8 cellular contexts compared by ENCODE assay signal in the genomic region with DNA sequence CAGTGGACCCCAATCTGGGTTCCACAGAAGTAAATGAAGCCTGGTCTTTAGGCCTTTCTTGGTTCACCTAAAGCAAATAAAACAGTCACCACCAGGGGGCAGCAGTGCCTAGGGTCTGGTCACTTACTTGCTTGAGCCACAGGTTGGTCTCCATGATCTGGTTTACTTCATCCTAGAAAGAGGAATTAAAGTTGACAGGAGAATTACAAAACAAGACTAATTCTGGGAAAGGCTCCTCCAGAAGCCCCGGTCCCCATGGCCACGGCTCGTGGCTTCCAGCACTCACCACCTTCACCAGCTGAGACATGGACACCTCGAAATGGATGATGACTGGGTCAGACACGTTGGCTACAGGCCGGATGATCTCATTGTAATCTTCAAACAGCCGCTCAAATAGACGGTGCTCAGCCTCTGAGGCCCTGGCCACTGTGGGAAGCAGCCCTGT. TPM values are rescaled to one million over a fixed set of nuclear protein-coding genes. Genes with fewer than 3 reads are reported as not detected.
DNase-seq lines count a peak whose midpoint lies in the region; ATAC-seq, FAIRE-seq and TF ChIP-seq lines count a peak whose summit lies in the region.

No MANE protein-coding gene starts in this region.

- H3K4ac ChIP-seq in H1 (replicated peaks; ENCODE audit: insufficient read length, low read depth, low read length) (no peak overlapping the region), mesendoderm (ENCODE audit: low read depth, low read length) (no peak overlapping the region)

- H3K4me1 ChIP-seq in H1 (replicated peaks in 1 of 4; ENCODE audit: control insufficient read depth in 3 of 4, insufficient read depth in 4 of 4, low read length in 3 of 4): peaks cover 0 to 10% (median 2%) of the 10 kb centered on the region in 4 experiments; a peak in 6 of 7 replicates
- H3K4me1 ChIP-seq in mesendoderm (ENCODE audit: control insufficient read depth, low read depth, low read length): no peaks in the 10 kb centered on the region

- no peak overlapping the region for H4K8ac ChIP-seq in H1 (ENCODE audit: extremely low read depth, insufficient read depth, low read length)
- H4K8ac ChIP-seq in mesendoderm (ENCODE audit: low read depth, low read length): no peak overlapping the region

- H3K56ac ChIP-seq in H1 (replicated peaks; ENCODE audit: insufficient read length, low read depth, low read length) (no peak overlapping the region), mesendoderm (ENCODE audit: low read length) (no peak overlapping the region)

- no peak overlapping the region for H2BK20ac ChIP-seq in H1 (ENCODE audit: low read length)

- H3K36me3 ChIP-seq in H1 (ENCODE audit: control insufficient read depth in 2 of 4, insufficient read depth in 4 of 4, low read length in 3 of 4) (no peaks in the 10 kb centered on the region), mesendoderm (ENCODE audit: control insufficient read depth, insufficient read depth, low read length) (no peaks in the 10 kb centered on the region)

- no peak for TF ChIP-seq EP300 in H1 (IDR thresholded peaks at IDR 0.05; ENCODE audit: borderline replicate concordance in 1 of 2, low read depth in 2 of 2, low read length in 2 of 2)

- peaks cover 14% of the 10 kb centered on the region; the same call in 1 of the 2 replicates for H3K23me2 ChIP-seq in H1 (ENCODE audit: low read depth, low read length)

- POLR2A ChIA-PET in H1 (lab: Charles Lee; ENCODE audit: partially characterized antibody): no interaction called here

- H3K27ac ChIP-seq in H1 (ENCODE audit: low read depth, low read length): no peak overlapping the region
- no peak overlapping the region for H3K27ac ChIP-seq in mesendoderm (ENCODE audit: low read depth, low read length)

- no peaks in the 10 kb centered on the region for H4K20me1 ChIP-seq in H1 (replicated peaks in 1 of 2; ENCODE audit: control insufficient read depth in 1 of 2, insufficient read depth in 2 of 2, low read length in 2 of 2)

- H4K91ac ChIP-seq in H1 (replicated peaks; ENCODE audit: insufficient read length, low read length): no peak overlapping the region

- H3K23ac ChIP-seq in H1 (ENCODE audit: insufficient read length) (no peak overlapping the region), mesendoderm (ENCODE audit: low read length) (no peak overlapping the region)

- H2BK15ac ChIP-seq in H1 (ENCODE audit: low read length): peak overlapping the region; percentile 16; the same call in 1 of the 2 replicates
- no peak overlapping the region for H2BK15ac ChIP-seq in mesendoderm (replicated peaks; ENCODE audit: low read depth)

- H3K79me1 ChIP-seq in H1 (ENCODE audit: low read depth, low read length): no peaks in the 10 kb centered on the region
- no peaks in the 10 kb centered on the region for H3K79me1 ChIP-seq in mesendoderm (ENCODE audit: low read length)

- 55% methylated on average over 8 of the region's 8 CpGs; no CpG with 5 or more reads in 1 of the 2 experiments for WGBS in H1 (ENCODE audit: extremely low coverage in 1 of 2, insufficient coverage in 1 of 2, insufficient read length in 1 of 2, insufficient replicate concordance in 2 of 2, low coverage in 1 of 2, low lambda C conversion rate in 2 of 2, missing lambda C conversion rate in 1 of 2), 2 experiments
- no CpG with 5 or more reads among the region's 8 CpGs for WGBS in mesendoderm (ENCODE audit: extremely low coverage, insufficient coverage, low lambda C conversion rate)

- H3K4me2 ChIP-seq in H1 (ENCODE audit: insufficient read depth in 1 of 2, low read depth in 2 of 2, low read length in 2 of 2) (no peak overlapping the region), mesendoderm (ENCODE audit: low read length) (no peak overlapping the region)

- H3K9me3 ChIP-seq in H1 (ENCODE audit: insufficient read depth in 2 of 2, low read depth in 1 of 2, low read length in 1 of 2): no peaks in the 10 kb centered on the region

- FAIRE-seq in H1 (lab: Jason Lieb, UNC): peak; percentile 97

- TF ChIP-seq RAD21 in H1 (IDR thresholded peaks at IDR 0.05 in 1 of 2, conservative IDR thresholded peaks at IDR 0.05 in 1 of 2; ENCODE audit: low read depth in 2 of 2, low read length in 2 of 2): peak; percentile 89 to 92

- no peak overlapping the region for H4K5ac ChIP-seq in H1 (ENCODE audit: insufficient read length, low read depth, low read length)
- H4K5ac ChIP-seq in mesendoderm (ENCODE audit: low read length): no peak overlapping the region

- H3K9ac ChIP-seq in H1 (replicated peaks in 1 of 4; ENCODE audit: extremely low read depth in 1 of 4, low read depth in 3 of 4, low read length in 3 of 4) (no peak overlapping the region), mesendoderm (ENCODE audit: low read length) (no peak overlapping the region)

- peak; percentile 60 to 92 (median 82) for TF ChIP-seq CTCF in H1 (IDR thresholded peaks at IDR 0.05; ENCODE audit: control extremely low read depth in 1 of 3, insufficient read depth in 1 of 3, low read depth in 1 of 3, low read length in 3 of 3)

- no peak for ATAC-seq in GM21367 (IDR thresholded peaks at IDR 0.05; ENCODE audit: unreplicated experiment)

- H3K79me2 ChIP-seq in H1 (ENCODE audit: control insufficient read depth in 1 of 2, insufficient read depth in 2 of 2, low read length in 2 of 2) (no peaks in the 10 kb centered on the region), mesendoderm (ENCODE audit: control insufficient read depth, insufficient read depth, low read length) (no peaks in the 10 kb centered on the region)

- H3K27me3 ChIP-seq in H1 (replicated peaks in 1 of 4; ENCODE audit: control insufficient read depth in 3 of 4, extremely low read depth in 1 of 4, insufficient read depth in 3 of 4, low read length in 3 of 4) (peaks cover 6 to 39% (median 35%) of the 10 kb centered on the region in 4 experiments), mesendoderm (ENCODE audit: insufficient read depth, low read length, poor library complexity) (peaks cover 14% of the 10 kb centered on the region)

- H3K14ac ChIP-seq in H1 (ENCODE audit: insufficient read length): no peak overlapping the region

- H3K18ac ChIP-seq in H1 (ENCODE audit: extremely low read depth, low read length) (no peak overlapping the region), mesendoderm (ENCODE audit: low read length) (no peak overlapping the region)

- TF ChIP-seq POLR2A in H1 (IDR thresholded peaks at IDR 0.05; ENCODE audit: control extremely low read depth in 1 of 2, low read depth in 2 of 2, low read length in 2 of 2): no peak

- DNase-seq in CD1c-positive myeloid dendritic cell (ENCODE audit: extremely low spot score): peak; percentile 90
- DNase-seq in HS-5 (ENCODE audit: low read depth): peak; percentile 65
- peak; percentile 66 to 73 for DNase-seq in NOMO-1 (lab: John Stamatoyannopoulos, UW; ENCODE audit: unreplicated experiment in 2 of 2)
- DNase-seq in activated CD8-positive, alpha-beta memory T cell treated with anti-CD3 and anti-CD28 coated beads for 1 hour (ENCODE audit: extremely low read depth in 1 of 2, low read depth in 1 of 2): peak; percentile 50 to 70
- peak; percentile 72 to 98 for DNase-seq in H1 (ENCODE audit: low read depth in 1 of 2, low spot score in 2 of 2)
- DNase-seq in mesendoderm: peak; percentile 88
- peak; percentile 77 for DNase-seq in stimulated activated CD8-positive, alpha-beta memory T cell treated with anti-CD3 and anti-CD28 coated beads, Interleukin-15, amount 100 ng/mL, for 1 hour (ENCODE audit: low read depth)

- no peak overlapping the region for H2BK12ac ChIP-seq in H1 (ENCODE audit: low read depth, low read length)

- H2AK5ac ChIP-seq in H1 (ENCODE audit: low read depth, low read length): no peak overlapping the region
- no peak overlapping the region for H2AK5ac ChIP-seq in mesendoderm (ENCODE audit: low read length)

- CTCF ChIA-PET in H1 (lab: Charles Lee; ENCODE audit: partially characterized antibody): interaction anchor here (1.0 to 7.6 kb wide), 20 partner anchors 11 to 311 kb away, joined by 3 to 81 read pairs (median 6); partner anchors contain the start of gene CHRNA5

- H2BK120ac ChIP-seq in H1 (replicated peaks; ENCODE audit: low read depth, low read length) (no peak overlapping the region), mesendoderm (ENCODE audit: low read depth, low read length) (no peak overlapping the region)

- no peak overlapping the region for H3K4me3 ChIP-seq in H1 (ENCODE audit: extremely low read depth in 1 of 4, insufficient read depth in 2 of 4, low read depth in 3 of 4, low read length in 4 of 4)
- no peak overlapping the region for H3K4me3 ChIP-seq in mesendoderm (ENCODE audit: low read length)

- no peak overlapping the region; the same call in 1 of the 2 replicates for H2AFZ ChIP-seq in H1 (ENCODE audit: low read length)

- no peak overlapping the region for H2BK5ac ChIP-seq in H1 (ENCODE audit: low read depth, low read length)
- H2BK5ac ChIP-seq in mesendoderm (ENCODE audit: low read length): no peak overlapping the region

RNA-seq across cellular contexts. Expression of gene CHRNA3, which starts 2.3 kb away (rescaled TPM):
- total RNA-seq in H1 (2021; fragmentation: NEBNext Ultra II Directional; extraction: Animal tissue kit (Norgen Biotek cat#: 25700)): 2.1 TPM in 2 replicates
- 4.4 and 4.7 TPM in 2 replicates for polyA plus RNA-seq in H1 (2011; rRNA removed)
- 2.9 TPM for polyA plus RNA-seq in H1 (2011; cell fraction: cytosol; rRNA removed)
- 7.5 TPM for polyA plus RNA-seq in H1 (2011; cell fraction: nucleus; rRNA removed)
- polyA plus RNA-seq in H1 (2012, experiment 1 of 2): 3.1 to 4.5 TPM (median 4.0 TPM) in 4 replicates
- 1.4 TPM for polyA plus RNA-seq in H1 (2012, experiment 2 of 2)
- 4.5 TPM for polyA plus RNA-seq in H1 (2013, experiment 1 of 2)
- polyA plus RNA-seq in H1 (2013, experiment 2 of 2): 5.5 TPM
- polyA minus RNA-seq in H1 (2011; rRNA and poly(A)+ RNA removed): 5.1 and 6.5 TPM in 2 replicates
- polyA minus RNA-seq in H1 (2011; cell fraction: cytosol; rRNA and poly(A)+ RNA removed): 3.2 TPM
- polyA minus RNA-seq in H1 (2011; cell fraction: nucleus; rRNA and poly(A)+ RNA removed): 4.7 TPM
- polyA plus RNA-seq in mesendoderm (2013, experiment 1 of 2): 0.76 TPM
- 1.0 TPM for polyA plus RNA-seq in mesendoderm (2013, experiment 2 of 2)

RNA-seq across cellular contexts. Expression of gene CHRNB4, which starts 22.5 kb away (rescaled TPM):
- total RNA-seq in H1 (2021; fragmentation: NEBNext Ultra II Directional; extraction: Animal tissue kit (Norgen Biotek cat#: 25700)): 2.4 and 2.6 TPM in 2 replicates
- 4.1 and 4.5 TPM in 2 replicates for polyA plus RNA-seq in H1 (2011; rRNA removed)
- 2.2 TPM for polyA plus RNA-seq in H1 (2011; cell fraction: cytosol; rRNA removed)
- 2.7 TPM for polyA plus RNA-seq in H1 (2011; cell fraction: nucleus; rRNA removed)
- 2.0 to 3.4 TPM (median 3.1 TPM) in 4 replicates for polyA plus RNA-seq in H1 (2012, experiment 1 of 2)
- polyA plus RNA-seq in H1 (2012, experiment 2 of 2): 3.1 TPM
- 3.2 TPM for polyA plus RNA-seq in H1 (2013, experiment 1 of 2)
- 3.4 TPM for polyA plus RNA-seq in H1 (2013, experiment 2 of 2)
- polyA minus RNA-seq in H1 (2011; rRNA and poly(A)+ RNA removed): 5.1 and 6.1 TPM in 2 replicates
- polyA minus RNA-seq in H1 (2011; cell fraction: cytosol; rRNA and poly(A)+ RNA removed): 2.1 TPM
- polyA minus RNA-seq in H1 (2011; cell fraction: nucleus; rRNA and poly(A)+ RNA removed): 1.5 TPM
- polyA plus RNA-seq in mesendoderm (2013, experiment 1 of 2): 0.45 TPM
- 0.52 TPM for polyA plus RNA-seq in mesendoderm (2013, experiment 2 of 2)

RNA-seq across cellular contexts. Expression of gene CHRNA5, which starts 53.2 kb away (rescaled TPM):
- 29.3 and 31.4 TPM in 2 replicates for total RNA-seq in H1 (2021; fragmentation: NEBNext Ultra II Directional; extraction: Animal tissue kit (Norgen Biotek cat#: 25700))
- 5.4 and 13.5 TPM in 2 replicates for polyA plus RNA-seq in H1 (2011; rRNA removed)
- 13.9 TPM for polyA plus RNA-seq in H1 (2011; cell fraction: cytosol; rRNA removed)
- polyA plus RNA-seq in H1 (2011; cell fraction: nucleus; rRNA removed): 2.2 TPM
- 16.4 to 27.3 TPM (median 20.3 TPM) in 4 replicates for polyA plus RNA-seq in H1 (2012, experiment 1 of 2)
- polyA plus RNA-seq in H1 (2012, experiment 2 of 2): 11.1 TPM
- polyA plus RNA-seq in H1 (2013, experiment 1 of 2): 28.8 TPM
- polyA plus RNA-seq in H1 (2013, experiment 2 of 2): 38.9 TPM
- polyA minus RNA-seq in H1 (2011; rRNA and poly(A)+ RNA removed): 9.5 and 11.1 TPM in 2 replicates
- 4.5 TPM for polyA minus RNA-seq in H1 (2011; cell fraction: cytosol; rRNA and poly(A)+ RNA removed)
- polyA minus RNA-seq in H1 (2011; cell fraction: nucleus; rRNA and poly(A)+ RNA removed): 7.7 TPM
- 19.0 TPM for polyA plus RNA-seq in mesendoderm (2013, experiment 1 of 2)
- 19.0 TPM for polyA plus RNA-seq in mesendoderm (2013, experiment 2 of 2)
